15 cellular contexts compared by ENCODE assay signal in the genomic region with DNA sequence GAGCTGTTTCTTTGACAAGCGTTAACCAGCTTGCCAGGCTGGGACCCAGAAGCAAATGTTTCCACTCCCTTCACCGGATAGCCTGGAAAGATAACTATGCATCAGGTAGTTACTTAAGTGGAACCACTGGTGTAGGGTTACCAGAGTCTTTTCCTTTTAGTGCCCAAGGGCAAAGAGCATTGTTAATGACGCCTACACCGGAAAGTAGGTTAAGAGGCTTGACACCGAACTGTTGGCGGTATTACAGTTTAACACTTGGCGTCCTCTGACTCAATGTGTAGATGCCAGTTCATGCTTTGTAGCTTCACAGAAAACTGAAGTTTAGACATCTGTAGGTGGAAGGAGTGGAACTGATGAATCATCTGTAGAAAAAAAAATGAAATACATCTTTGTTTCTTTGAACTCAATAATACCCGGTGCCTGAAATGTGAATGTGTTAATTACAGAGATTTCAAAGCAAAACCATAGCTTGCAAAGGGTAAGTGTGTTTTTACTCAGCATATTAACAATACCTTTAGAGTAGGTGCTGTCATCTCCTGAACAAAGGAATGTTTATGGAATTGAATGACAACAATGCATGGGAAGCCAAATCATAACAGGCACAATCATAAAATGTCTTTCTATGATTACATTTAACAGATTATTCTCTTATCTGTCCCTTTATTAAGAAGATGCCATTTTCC.
A peak's percentile ranks its signal among the peaks of the same experiment; 100 is the strongest.
DNase-seq lines count a peak whose midpoint lies in the region; ATAC-seq and TF ChIP-seq lines count a peak whose summit lies in the region.
"Had no signal": no experiment of that assay in that cellular context is flagged by ENCODE, and none has a peak within 500 bp of the region (broad histone marks: within the 10 kb centered on the region; RNA-seq: fewer than 3 reads in every experiment).

No MANE protein-coding gene starts in this region.

- DNase-seq in DMS79 (lab: John Stamatoyannopoulos, UW), result peak; percentile 42
- DNase-seq in WTC11 (ENCODE audit: low spot score), result no peak
- peak; percentile 98 for DNase-seq in left kidney (ENCODE audit: low read depth, low spot score)
- DNase-seq in CD4-positive, alpha-beta T cell, result no peak
- DNase-seq in RPMI8226, result no peak
- no peak for DNase-seq in AG08396 (ENCODE audit: low spot score)
- DNase-seq: activated CD4-positive, alpha-beta memory T cell treated with anti-CD3 and anti-CD28 coated beads for 36 hours; activated naive CD8-positive, alpha-beta T cell treated with anti-CD3 and anti-CD28 coated beads, Interleukin-2, amount 50 U/mL, for 24 hours; Caco-2; endodermal cell; NCI-H1694 treated with DMSO at 0.1 percent for 48 hours had no signal

- intact Hi-C loops in CD4-positive, alpha-beta T cell (cut with DNase I, micrococcal nuclease), result no loop called here

- peak overlapping the region; percentile 68 for H3K27ac Mint-ChIP-seq in WTC11
- no peak overlapping the region for H3K27ac Mint-ChIP-seq in CD4-positive, alpha-beta T cell
- H3K27ac Mint-ChIP-seq: activated CD4-positive, alpha-beta memory T cell treated with anti-CD3 and anti-CD28 coated beads for 36 hours; activated naive CD8-positive, alpha-beta T cell treated with anti-CD3 and anti-CD28 coated beads, Interleukin-2, amount 50 U/mL, for 24 hours; endodermal cell had no signal

- H3K36me3 Mint-ChIP-seq in WTC11, result no peaks in the 10 kb centered on the region
- H3K36me3 Mint-ChIP-seq in CD4-positive, alpha-beta T cell (ENCODE audit: low read depth), result no peaks in the 10 kb centered on the region
- H3K36me3 Mint-ChIP-seq: activated CD4-positive, alpha-beta memory T cell treated with anti-CD3 and anti-CD28 coated beads for 36 hours had no signal

- no peaks in the 10 kb centered on the region for H3K9me3 Mint-ChIP-seq in WTC11
- peaks cover 13% of the 10 kb centered on the region for H3K9me3 Mint-ChIP-seq in CD4-positive, alpha-beta T cell
- H3K9me3 Mint-ChIP-seq: endodermal cell had no signal

- H3K4me3 Mint-ChIP-seq in WTC11, result no peak overlapping the region
- no peak overlapping the region for H3K4me3 Mint-ChIP-seq in CD4-positive, alpha-beta T cell
- H3K4me3 Mint-ChIP-seq: activated CD4-positive, alpha-beta memory T cell treated with anti-CD3 and anti-CD28 coated beads for 36 hours; activated naive CD8-positive, alpha-beta T cell treated with anti-CD3 and anti-CD28 coated beads, Interleukin-2, amount 50 U/mL, for 24 hours; endodermal cell had no signal

- CTCF ChIA-PET in WTC11 (lab: Charles Lee), result no interaction called here
- CTCF ChIA-PET in CD4-positive, alpha-beta T cell (lab: Charles Lee), result no interaction called here

- no peak overlapping the region for H3K27ac ChIP-seq in CD4-positive, alpha-beta T cell (ENCODE audit: low read depth, low read length)
- H3K27ac ChIP-seq: HL-60 had no signal

- H3K4me1 Mint-ChIP-seq in WTC11, result peaks cover 26% of the 10 kb centered on the region
- no peaks in the 10 kb centered on the region for H3K4me1 Mint-ChIP-seq in CD4-positive, alpha-beta T cell (ENCODE audit: low read depth)
- H3K4me1 Mint-ChIP-seq: activated naive CD8-positive, alpha-beta T cell treated with anti-CD3 and anti-CD28 coated beads, Interleukin-2, amount 50 U/mL, for 24 hours had no signal

- no peaks in the 10 kb centered on the region for H3K27me3 ChIP-seq in CD4-positive, alpha-beta T cell (ENCODE audit: control insufficient read depth, insufficient read depth, low read length)

- H3K27me3 Mint-ChIP-seq in WTC11 (ENCODE audit: low read depth), result no peaks in the 10 kb centered on the region
- H3K27me3 Mint-ChIP-seq in CD4-positive, alpha-beta T cell, result no peaks in the 10 kb centered on the region
- H3K27me3 Mint-ChIP-seq: activated CD4-positive, alpha-beta memory T cell treated with anti-CD3 and anti-CD28 coated beads for 36 hours; activated naive CD8-positive, alpha-beta T cell treated with anti-CD3 and anti-CD28 coated beads, Interleukin-2, amount 50 U/mL, for 24 hours had no signal

- no peaks in the 10 kb centered on the region for H3K9me3 ChIP-seq in CD4-positive, alpha-beta T cell (ENCODE audit: control insufficient read depth, low read length)
- H3K9me3 ChIP-seq: Caco-2, HAP-1 had no signal

- ATAC-seq in HG03565 (IDR thresholded peaks at IDR 0.05; ENCODE audit: unreplicated experiment), result peak; percentile 38
- ATAC-seq in WTC11, result peak; percentile 93
- no peak for ATAC-seq in CD4-positive, alpha-beta T cell (ENCODE audit: poor library complexity)
- ATAC-seq in HG03108 (IDR thresholded peaks at IDR 0.05; ENCODE audit: unreplicated experiment), result no peak
- ATAC-seq: activated naive CD8-positive, alpha-beta T cell treated with anti-CD3 and anti-CD28 coated beads, Interleukin-2, amount 50 U/mL, for 24 hours had no signal

- TF ChIP-seq CTCF in WTC11 (IDR thresholded peaks at IDR 0.05), result no peak
- TF ChIP-seq CTCF in CD4-positive, alpha-beta T cell (IDR thresholded peaks at IDR 0.05), result no peak

- POLR2A ChIA-PET in WTC11 (lab: Charles Lee), result interaction anchor here (0.6 kb wide), 1 partner anchor 1188 kb away, joined by 3 read pairs; no protein-coding TSS in a partner anchor
- POLR2A ChIA-PET in CD4-positive, alpha-beta T cell (lab: Charles Lee), result no interaction called here

TF ChIP-seq in WTC11, 78 proteins besides CTCF, POLR2A, EP300 and RAD21 (continues in another document):
- TF ChIP-seq ZNF232 (CRISPR knock-in tag; IDR thresholded peaks at IDR 0.05) (no peak), ZNF138 (CRISPR knock-in tag; conservative IDR thresholded peaks at IDR 0.05) (no peak), CBFB (CRISPR knock-in tag; IDR thresholded peaks at IDR 0.05; ENCODE audit: low read depth) (no peak), GRHL2 (CRISPR knock-in tag; IDR thresholded peaks at IDR 0.05; ENCODE audit: insufficient replicate concordance, severe bottlenecking) (no peak), OVOL2 (CRISPR knock-in tag; IDR thresholded peaks at IDR 0.05; ENCODE audit: borderline replicate concordance) (no peak), ZNF317 (CRISPR knock-in tag; IDR thresholded peaks at IDR 0.05; ENCODE audit: borderline replicate concordance, low read depth) (no peak), MYBL2 (CRISPR knock-in tag; IDR thresholded peaks at IDR 0.05) (no peak)
- TF ChIP-seq, protein P1, sequence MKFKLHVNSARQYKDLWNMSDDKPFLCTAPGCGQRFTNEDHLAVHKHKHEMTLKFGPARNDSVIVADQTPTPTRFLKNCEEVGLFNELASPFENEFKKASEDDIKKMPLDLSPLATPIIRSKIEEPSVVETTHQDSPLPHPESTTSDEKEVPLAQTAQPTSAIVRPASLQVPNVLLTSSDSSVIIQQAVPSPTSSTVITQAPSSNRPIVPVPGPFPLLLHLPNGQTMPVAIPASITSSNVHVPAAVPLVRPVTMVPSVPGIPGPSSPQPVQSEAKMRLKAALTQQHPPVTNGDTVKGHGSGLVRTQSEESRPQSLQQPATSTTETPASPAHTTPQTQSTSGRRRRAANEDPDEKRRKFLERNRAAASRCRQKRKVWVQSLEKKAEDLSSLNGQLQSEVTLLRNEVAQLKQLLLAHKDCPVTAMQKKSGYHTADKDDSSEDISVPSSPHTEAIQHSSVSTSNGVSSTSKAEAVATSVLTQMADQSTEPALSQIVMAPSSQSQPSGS (CRISPR knock-in tag; IDR thresholded peaks at IDR 0.05; ENCODE audit: borderline replicate concordance, low read depth), result no peak
- TF ChIP-seq, protein P2, sequence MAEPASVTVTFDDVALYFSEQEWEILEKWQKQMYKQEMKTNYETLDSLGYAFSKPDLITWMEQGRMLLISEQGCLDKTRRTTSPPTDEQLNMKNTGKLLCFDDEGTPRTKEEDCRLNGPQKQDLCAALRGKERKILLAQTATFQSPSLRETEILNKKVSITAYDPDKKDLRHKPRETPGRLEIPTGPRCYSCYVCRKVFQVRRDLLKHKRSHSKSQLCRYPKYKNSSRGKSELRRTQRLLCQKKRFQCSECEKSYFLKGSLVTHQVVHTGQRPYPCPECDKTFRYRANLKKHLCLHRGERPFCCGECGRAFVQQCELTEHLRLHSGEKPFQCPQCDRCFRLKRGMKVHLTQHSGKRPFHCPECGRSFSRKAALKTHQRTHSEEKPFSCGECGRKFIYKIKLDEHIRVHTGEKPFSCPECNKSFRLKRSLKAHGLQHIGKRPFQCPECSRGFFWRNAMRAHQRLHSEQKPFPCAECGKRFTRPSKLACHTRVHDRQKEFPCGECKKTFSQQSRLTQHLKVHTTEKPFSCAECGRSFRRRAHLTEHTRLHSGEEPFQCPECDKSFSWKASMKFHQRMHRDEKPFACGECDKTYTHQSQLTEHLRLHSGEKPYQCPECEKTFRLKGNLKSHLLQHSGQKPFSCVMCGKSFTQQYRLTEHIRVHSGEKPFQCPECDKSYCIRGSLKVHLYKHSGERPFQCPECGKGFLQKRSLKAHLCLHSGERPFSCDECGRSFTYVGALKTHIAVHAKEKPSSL (CRISPR knock-in tag; conservative IDR thresholded peaks at IDR 0.05), result no peak
- TF ChIP-seq, protein P3, sequence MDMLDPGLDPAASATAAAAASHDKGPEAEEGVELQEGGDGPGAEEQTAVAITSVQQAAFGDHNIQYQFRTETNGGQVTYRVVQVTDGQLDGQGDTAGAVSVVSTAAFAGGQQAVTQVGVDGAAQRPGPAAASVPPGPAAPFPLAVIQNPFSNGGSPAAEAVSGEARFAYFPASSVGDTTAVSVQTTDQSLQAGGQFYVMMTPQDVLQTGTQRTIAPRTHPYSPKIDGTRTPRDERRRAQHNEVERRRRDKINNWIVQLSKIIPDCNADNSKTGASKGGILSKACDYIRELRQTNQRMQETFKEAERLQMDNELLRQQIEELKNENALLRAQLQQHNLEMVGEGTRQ (CRISPR knock-in tag; IDR thresholded peaks at IDR 0.05), result no peak
- TF ChIP-seq, protein P4, sequence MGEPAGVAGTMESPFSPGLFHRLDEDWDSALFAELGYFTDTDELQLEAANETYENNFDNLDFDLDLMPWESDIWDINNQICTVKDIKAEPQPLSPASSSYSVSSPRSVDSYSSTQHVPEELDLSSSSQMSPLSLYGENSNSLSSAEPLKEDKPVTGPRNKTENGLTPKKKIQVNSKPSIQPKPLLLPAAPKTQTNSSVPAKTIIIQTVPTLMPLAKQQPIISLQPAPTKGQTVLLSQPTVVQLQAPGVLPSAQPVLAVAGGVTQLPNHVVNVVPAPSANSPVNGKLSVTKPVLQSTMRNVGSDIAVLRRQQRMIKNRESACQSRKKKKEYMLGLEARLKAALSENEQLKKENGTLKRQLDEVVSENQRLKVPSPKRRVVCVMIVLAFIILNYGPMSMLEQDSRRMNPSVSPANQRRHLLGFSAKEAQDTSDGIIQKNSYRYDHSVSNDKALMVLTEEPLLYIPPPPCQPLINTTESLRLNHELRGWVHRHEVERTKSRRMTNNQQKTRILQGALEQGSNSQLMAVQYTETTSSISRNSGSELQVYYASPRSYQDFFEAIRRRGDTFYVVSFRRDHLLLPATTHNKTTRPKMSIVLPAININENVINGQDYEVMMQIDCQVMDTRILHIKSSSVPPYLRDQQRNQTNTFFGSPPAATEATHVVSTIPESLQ (CRISPR knock-in tag; IDR thresholded peaks at IDR 0.05), result no peak

Comparison
In these comparisons a context has a peak if more than half of its experiments do, and no peak if none do; other contexts are left out.
1. DNase-seq: peak in DMS79 (single experiment) and left kidney (single experiment); none in WTC11 (single experiment), CD4-positive, alpha-beta T cell (0 of 10), RPMI8226 (single experiment) and AG08396 (single experiment).
2. ATAC-seq: peak in HG03565 (single experiment) and WTC11 (single experiment); none in CD4-positive, alpha-beta T cell (single experiment) and HG03108 (single experiment).